ENCODE assay signal across 8 cellular contexts in genomic region chr6:53547166-53547814, GRCh38. TPM values are rescaled to one million over a fixed set of nuclear protein-coding genes. Genes with fewer than 3 reads are reported as not detected.
DNase-seq lines count a peak whose midpoint lies in the region; ATAC-seq and TF ChIP-seq lines count a peak whose summit lies in the region.

No MANE protein-coding gene starts in this region.

- peaks cover 13% of the 10 kb centered on the region for H3K4me1 ChIP-seq in hepatocyte (ENCODE audit: insufficient read depth)

- H3K27ac ChIP-seq in 22Rv1 (peak overlapping the region; percentile 81), hepatocyte (peak overlapping the region; percentile 46)

- ATAC-seq in GM19025 (IDR thresholded peaks at IDR 0.05; ENCODE audit: low read depth, unreplicated experiment) (peak; percentile 4), HG03354 (IDR thresholded peaks at IDR 0.05; ENCODE audit: poor library complexity, severe bottlenecking, unreplicated experiment) (peak; percentile 8), activated B cell treated with CpG ODN at 0.5 μM for 24 hours (ENCODE audit: low read depth) (peak; percentile 1)
- ATAC-seq in stimulated activated memory B cell treated with anti-CD40 and anti-IgM and Interleukin-4, amounts not matched to agents 10 μg/mL and 1 μg/mL and 100 μg/mL, for 72 hours = peak; percentile 6

- POLR2A ChIA-PET in activated B cell treated with CpG ODN at 0.5 μM for 24 hours (lab: Charles Lee) = interaction anchor here (0.6 to 1.9 kb wide), 5 partner anchors 8 to 248 kb away, joined by 3 to 8 read pairs (median 6); partner anchors contain the start of gene LRRC1

- peaks cover 8% of the 10 kb centered on the region for H4K20me1 ChIP-seq in hepatocyte (ENCODE audit: insufficient read depth, poor library complexity, severe bottlenecking)

- no peaks in the 10 kb centered on the region for H3K27me3 ChIP-seq in hepatocyte

- H3K9me3 ChIP-seq in hepatocyte (ENCODE audit: low read depth) = no peaks in the 10 kb centered on the region

- no peaks in the 10 kb centered on the region for H3K9me2 ChIP-seq in hepatocyte (replicated peaks; ENCODE audit: insufficient read depth)

- peak overlapping the region; percentile 34 for H2AFZ ChIP-seq in hepatocyte

- peak overlapping the region; percentile 23 for H3K4me3 ChIP-seq in hepatocyte

- no peaks in the 10 kb centered on the region for H3K36me3 ChIP-seq in hepatocyte (replicated peaks; ENCODE audit: insufficient read depth, low read depth)

- H3K27ac Mint-ChIP-seq in activated B cell treated with CpG ODN at 0.5 μM for 24 hours = peak overlapping the region; percentile 83
- peak overlapping the region; percentile 76 for H3K27ac Mint-ChIP-seq in stimulated activated memory B cell treated with anti-CD40 and anti-IgM and Interleukin-4, amounts not matched to agents 10 μg/mL and 1 μg/mL and 100 μg/mL, for 72 hours

- H3K27me3 Mint-ChIP-seq in activated B cell treated with CpG ODN at 0.5 μM for 24 hours = no peaks in the 10 kb centered on the region
- no peaks in the 10 kb centered on the region for H3K27me3 Mint-ChIP-seq in stimulated activated memory B cell treated with anti-CD40 and anti-IgM and Interleukin-4, amounts not matched to agents 10 μg/mL and 1 μg/mL and 100 μg/mL, for 72 hours

- peak overlapping the region; percentile 88 for H3K4me3 Mint-ChIP-seq in activated B cell treated with CpG ODN at 0.5 μM for 24 hours
- H3K4me3 Mint-ChIP-seq in stimulated activated memory B cell treated with anti-CD40 and anti-IgM and Interleukin-4, amounts not matched to agents 10 μg/mL and 1 μg/mL and 100 μg/mL, for 72 hours = peak overlapping the region; percentile 83

- TF ChIP-seq CTCF in 22Rv1 (IDR thresholded peaks at IDR 0.05) (no peak), activated B cell treated with CpG ODN at 0.5 μM for 24 hours (IDR thresholded peaks at IDR 0.05) (no peak), hepatocyte (IDR thresholded peaks at IDR 0.05; ENCODE audit: poor library complexity) (no peak)

- DNase-seq in activated B cell treated with CpG ODN at 0.5 μM for 24 hours = no peak
- DNase-seq in hepatocyte (ENCODE audit: low spot score) = peak; percentile 21
- DNase-seq in stimulated activated CD4-positive, alpha-beta T cell treated with anti-CD3 and anti-CD28 coated beads, Interleukin-2, amount 100 ng/mL, for 48 hours = no peak
- DNase-seq in foreskin melanocyte = no peak

- CTCF ChIA-PET in activated B cell treated with CpG ODN at 0.5 μM for 24 hours (lab: Charles Lee) = interaction anchor here (1.0 to 1.6 kb wide), 3 partner anchors 103 to 179 kb away, joined by 3 to 11 read pairs (median 4); no protein-coding TSS in a partner anchor

- H3K9me3 Mint-ChIP-seq in activated B cell treated with CpG ODN at 0.5 μM for 24 hours = peaks cover 7% of the 10 kb centered on the region
- H3K9me3 Mint-ChIP-seq in stimulated activated memory B cell treated with anti-CD40 and anti-IgM and Interleukin-4, amounts not matched to agents 10 μg/mL and 1 μg/mL and 100 μg/mL, for 72 hours = no peaks in the 10 kb centered on the region

- peak overlapping the region; percentile 93 for H3K4me2 ChIP-seq in hepatocyte

- H3K36me3 Mint-ChIP-seq in activated B cell treated with CpG ODN at 0.5 μM for 24 hours (ENCODE audit: low read depth) = peaks cover 5% of the 10 kb centered on the region
- no peaks in the 10 kb centered on the region for H3K36me3 Mint-ChIP-seq in stimulated activated memory B cell treated with anti-CD40 and anti-IgM and Interleukin-4, amounts not matched to agents 10 μg/mL and 1 μg/mL and 100 μg/mL, for 72 hours

- intact Hi-C loops in activated B cell treated with CpG ODN at 0.5 μM for 24 hours (cut with micrococcal nuclease) = loop anchor here (5.0 kb wide), 3 partner anchors 200 to 885 kb away; partner anchors contain the start of gene ELOVL5

- WGBS in hepatocyte (ENCODE audit: low lambda C conversion rate, missing lambda C conversion rate) = 11% methylated on average over 12 of the region's 12 CpGs

- peaks cover 21% of the 10 kb centered on the region for H3K79me2 ChIP-seq in hepatocyte

- peaks cover 60% of the 10 kb centered on the region for H3K4me1 Mint-ChIP-seq in activated B cell treated with CpG ODN at 0.5 μM for 24 hours
- peaks cover 49% of the 10 kb centered on the region for H3K4me1 Mint-ChIP-seq in stimulated activated memory B cell treated with anti-CD40 and anti-IgM and Interleukin-4, amounts not matched to agents 10 μg/mL and 1 μg/mL and 100 μg/mL, for 72 hours

RNA-seq across cellular contexts. Expression of gene GCLC, which starts 2.4 kb away (rescaled TPM):
- 26.6 and 27.1 TPM in 2 replicates for total RNA-seq in activated B cell treated with CpG ODN at 0.5 μM for 24 hours
- total RNA-seq in hepatocyte = 38.8 and 52.6 TPM in 2 replicates
- 14.5 and 21.9 TPM in 2 replicates for polyA plus RNA-seq in hepatocyte
